ENCODE assay signal across 9 cellular contexts in the genomic region with DNA sequence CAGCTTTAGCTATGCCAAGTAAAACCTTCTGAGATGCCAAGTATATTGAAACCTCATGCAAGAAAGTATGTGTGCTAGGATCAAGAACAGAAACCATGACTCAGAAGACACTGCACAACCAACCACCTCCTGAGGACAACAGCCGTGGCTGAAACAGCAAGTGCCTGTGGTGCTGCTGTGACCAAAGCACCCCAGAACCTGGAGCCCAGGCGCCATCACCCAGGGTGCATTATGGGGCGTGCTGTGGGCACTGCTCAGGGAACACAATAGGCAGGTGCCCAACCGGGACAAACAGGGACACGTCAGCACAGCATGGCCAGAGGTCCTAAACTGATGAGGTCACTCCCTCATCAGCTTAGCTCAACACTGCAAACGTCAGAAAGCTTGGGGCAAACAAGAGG.
A peak's percentile ranks its signal among the peaks of the same experiment; 100 is the strongest.
DNase-seq lines count a peak whose midpoint lies in the region; ATAC-seq and TF ChIP-seq lines count a peak whose summit lies in the region.
"Had no signal": no experiment of that assay in that cellular context is flagged by ENCODE, and none has a peak within 500 bp of the region (broad histone marks: within the 10 kb centered on the region; RNA-seq: fewer than 3 reads in every experiment).

No MANE protein-coding gene starts in this region.

- no peaks in the 10 kb centered on the region for H3K27me3 ChIP-seq in upper lobe of right lung

- H3K27ac ChIP-seq in upper lobe of right lung: no peak overlapping the region

- ATAC-seq in GM21447 (IDR thresholded peaks at IDR 0.05; ENCODE audit: unreplicated experiment) (peak; percentile 100), upper lobe of right lung (peak; percentile 13)
- ATAC-seq: HCT116 had no signal

- H3K4me1 ChIP-seq in upper lobe of right lung: peaks cover 19% of the 10 kb centered on the region

- DNase-seq in GM10248 (ENCODE audit: extremely low spot score): peak; percentile 56
- peak; percentile 10 for DNase-seq in HT1080 (ENCODE audit: low read depth)
- peak; percentile 30 for DNase-seq in epithelial cell of esophagus (ENCODE audit: low read depth)
- no peak for DNase-seq in upper lobe of right lung
- no peak for DNase-seq in SW480 (ENCODE audit: low spot score)
- DNase-seq in HuH-7 (ENCODE audit: low spot score): no peak
- DNase-seq in KG1 (lab: John Stamatoyannopoulos, UW): no peak

- CTCF ChIA-PET in GM10248 (lab: Yijun Ruan, JAX): interaction anchor here (1.6 to 3.1 kb wide), 2 partner anchors 11 to 14 kb away, joined by 6 to 15 read pairs; no protein-coding TSS in a partner anchor

- POLR2A ChIA-PET in GM10248 (lab: Yijun Ruan, JAX): no interaction called here

- intact Hi-C loops in upper lobe of right lung (cut with DNase I): no loop called here

- H3K4me3 ChIP-seq in epithelial cell of esophagus (ENCODE audit: low read length) (no peak overlapping the region), upper lobe of right lung (no peak overlapping the region)

- H3K9me3 ChIP-seq in upper lobe of right lung: no peaks in the 10 kb centered on the region

- TF ChIP-seq CTCF in GM10248 (IDR thresholded peaks at IDR 0.05; ENCODE audit: control extremely low read depth, extremely low read depth, low read depth, missing control alignments) (no peak), epithelial cell of esophagus (IDR thresholded peaks at IDR 0.05; ENCODE audit: insufficient read depth, low read depth, low read length, missing control alignments) (no peak), upper lobe of right lung (IDR thresholded peaks at IDR 0.05) (no peak)

- peaks cover 16% of the 10 kb centered on the region for H3K36me3 ChIP-seq in upper lobe of right lung

Comparison
In these comparisons a context has a peak if more than half of its experiments do, and no peak if none do; other contexts are left out.
1. DNase-seq: peak in GM10248 (single experiment), HT1080 (single experiment) and epithelial cell of esophagus (single experiment); none in upper lobe of right lung (single experiment), SW480 (single experiment), HuH-7 (single experiment) and KG1 (single experiment).